ENCODE assay signal across 30 cellular contexts in genomic region chr4:68445111-68445510, GRCh38. TPM values are rescaled to one million over a fixed set of nuclear protein-coding genes. Genes with fewer than 3 reads are reported as not detected.
"Had no signal": no experiment of that assay in that cellular context is flagged by ENCODE, and none has a peak within 500 bp of the region (broad histone marks: within the 10 kb centered on the region; RNA-seq: fewer than 3 reads in every experiment).

No MANE protein-coding gene starts in this region.

- H3K36me3 ChIP-seq: esophagus squamous epithelium, neutrophil, pancreas, right atrium auricular region, spleen, tibial artery had no signal

- ATAC-seq: left lobe of liver; natural killer cell treated with Interleukin-12 subunit alpha and Interleukin-12 subunit beta and Interleukin-15 and Interleukin-18, amount 100 ng/mL, for 72 hours; pancreas; sciatic nerve; stimulated activated memory B cell treated with anti-CD40 and anti-IgM and Interleukin-4, amounts not matched to agents 10 μg/mL and 1 μg/mL and 100 μg/mL, for 72 hours; stimulated activated naive CD8-positive, alpha-beta T cell treated with anti-CD3 and anti-CD28 coated beads, Interleukin-15, Interleukin-2, amounts not matched to agents 100 U/mL and 50 U/mL, for 24 hours had no signal

- H3K9me3 ChIP-seq: esophagus squamous epithelium, neutrophil, pancreas, right atrium auricular region, spleen, testis, tibial artery had no signal

- DNase-seq: dermis blood vessel endothelial cell; effector memory CD4-positive, alpha-beta T cell; esophagus squamous epithelium; head of caudate nucleus; kidney; naive B cell; pancreas; spleen; stimulated activated CD4-positive, alpha-beta T cell treated with anti-CD3 and anti-CD28 coated beads, Interleukin-4, amount 100 ng/mL, for 4 hours; stimulated activated naive CD8-positive, alpha-beta T cell treated with anti-CD3 and anti-CD28 coated beads, Interleukin-15, Interleukin-2, amounts not matched to agents 100 U/mL and 50 U/mL, for 24 hours; substantia nigra; testis; tibial artery had no signal

- H3K4me1 ChIP-seq: pancreas, right atrium auricular region, testis, tibial artery had no signal

- H3K4me3 ChIP-seq: coronary artery, esophagus squamous epithelium, lung, pancreas, right atrium auricular region, skin epidermis, spleen, testis, tibial artery had no signal

RNA-seq across cellular contexts. Expression of gene TMPRSS11E, which starts 2.2 kb away (rescaled TPM):
- total RNA-seq: dermis blood vessel endothelial cell; endothelial cell of umbilical vein; frontal cortex; glomerular endothelial cell; left lobe of liver; liver; lung; natural killer cell treated with Interleukin-12 subunit alpha and Interleukin-12 subunit beta and Interleukin-15 and Interleukin-18, amount 100 ng/mL, for 72 hours; neural crest cell; omental fat pad; posterior vena cava; pulmonary artery endothelial cell; right atrium auricular region; sciatic nerve had no signal
